In the genomic region with DNA sequence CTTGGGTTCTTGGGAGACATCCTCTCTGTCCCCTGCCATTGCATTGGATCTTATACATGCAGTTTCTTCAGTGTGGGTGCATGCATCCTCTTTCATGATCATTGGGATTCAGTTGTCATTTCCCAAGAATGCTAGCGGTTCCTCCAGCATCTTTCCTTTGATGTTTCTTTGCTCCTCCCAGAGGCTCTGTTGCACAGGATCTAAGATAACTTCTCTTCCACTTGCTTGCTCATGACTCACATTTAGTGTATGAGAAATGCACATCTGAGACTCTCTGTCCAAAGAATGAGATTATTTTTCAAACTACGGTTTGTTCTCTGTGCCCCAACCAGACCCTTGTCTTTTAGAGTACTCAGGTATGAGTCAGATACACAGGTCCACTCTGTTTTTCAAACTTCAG, we compare ENCODE assay signal across 1 cellular context.
TF ChIP-seq lines count a peak whose summit lies in the region.

No MANE protein-coding gene starts in this region.

TF ChIP-seq in SK-N-SH treated with all-trans-retinoic acid at 6 μM for 48 hours, 23 proteins besides CTCF, POLR2A, EP300 and RAD21 (continued from another document):
- TF ChIP-seq, protein P1, sequence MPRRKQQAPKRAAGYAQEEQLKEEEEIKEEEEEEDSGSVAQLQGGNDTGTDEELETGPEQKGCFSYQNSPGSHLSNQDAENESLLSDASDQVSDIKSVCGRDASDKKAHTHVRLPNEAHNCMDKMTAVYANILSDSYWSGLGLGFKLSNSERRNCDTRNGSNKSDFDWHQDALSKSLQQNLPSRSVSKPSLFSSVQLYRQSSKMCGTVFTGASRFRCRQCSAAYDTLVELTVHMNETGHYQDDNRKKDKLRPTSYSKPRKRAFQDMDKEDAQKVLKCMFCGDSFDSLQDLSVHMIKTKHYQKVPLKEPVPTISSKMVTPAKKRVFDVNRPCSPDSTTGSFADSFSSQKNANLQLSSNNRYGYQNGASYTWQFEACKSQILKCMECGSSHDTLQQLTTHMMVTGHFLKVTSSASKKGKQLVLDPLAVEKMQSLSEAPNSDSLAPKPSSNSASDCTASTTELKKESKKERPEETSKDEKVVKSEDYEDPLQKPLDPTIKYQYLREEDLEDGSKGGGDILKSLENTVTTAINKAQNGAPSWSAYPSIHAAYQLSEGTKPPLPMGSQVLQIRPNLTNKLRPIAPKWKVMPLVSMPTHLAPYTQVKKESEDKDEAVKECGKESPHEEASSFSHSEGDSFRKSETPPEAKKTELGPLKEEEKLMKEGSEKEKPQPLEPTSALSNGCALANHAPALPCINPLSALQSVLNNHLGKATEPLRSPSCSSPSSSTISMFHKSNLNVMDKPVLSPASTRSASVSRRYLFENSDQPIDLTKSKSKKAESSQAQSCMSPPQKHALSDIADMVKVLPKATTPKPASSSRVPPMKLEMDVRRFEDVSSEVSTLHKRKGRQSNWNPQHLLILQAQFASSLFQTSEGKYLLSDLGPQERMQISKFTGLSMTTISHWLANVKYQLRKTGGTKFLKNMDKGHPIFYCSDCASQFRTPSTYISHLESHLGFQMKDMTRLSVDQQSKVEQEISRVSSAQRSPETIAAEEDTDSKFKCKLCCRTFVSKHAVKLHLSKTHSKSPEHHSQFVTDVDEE (CRISPR knock-in tag; IDR thresholded peaks at IDR 0.05): no peak
- TF ChIP-seq GLIS3 (CRISPR knock-in tag; IDR thresholded peaks at IDR 0.05): no peak
- TF ChIP-seq TOX (CRISPR knock-in tag; IDR thresholded peaks at IDR 0.05; ENCODE audit: borderline replicate concordance): no peak
